Comparison of ENCODE assay signal across 25 cellular contexts in genomic region chr4:60081839-60082238, GRCh38.
"Had no signal": no experiment of that assay in that cellular context is flagged by ENCODE, and none has a peak within 500 bp of the region (broad histone marks: within the 10 kb centered on the region; RNA-seq: fewer than 3 reads in every experiment).

No MANE protein-coding gene starts in this region.

- H3K4me3 ChIP-seq: colonic mucosa, coronary artery, dorsolateral prefrontal cortex, esophagus muscularis mucosa, esophagus squamous epithelium, gastrocnemius medialis, gastroesophageal sphincter, heart left ventricle, heart right ventricle had no signal

- DNase-seq: colonic mucosa; cortex of kidney; dermis blood vessel endothelial cell; dorsolateral prefrontal cortex; effector CD4-positive, alpha-beta T cell; effector CD8-positive, alpha-beta T cell; effector memory CD4-positive, alpha-beta T cell; effector memory CD8-positive, alpha-beta T cell; endodermal cell; erythroblast; esophagus squamous epithelium; foreskin fibroblast; foreskin keratinocyte; foreskin melanocyte; gastrocnemius medialis; glutamatergic neuron; head of caudate nucleus; heart left ventricle; heart right ventricle had no signal

- H3K4me1 ChIP-seq: colonic mucosa, esophagus muscularis mucosa, esophagus squamous epithelium, foreskin keratinocyte, gastrocnemius medialis, gastroesophageal sphincter, heart left ventricle, heart right ventricle had no signal

- H3K27ac ChIP-seq: colonic mucosa, coronary artery, dorsolateral prefrontal cortex, epithelial cell of prostate, esophagus muscularis mucosa, esophagus squamous epithelium, foreskin keratinocyte, gastrocnemius medialis, gastroesophageal sphincter, heart left ventricle, heart right ventricle had no signal

- H3K4me3 Mint-ChIP-seq: dendritic cell treated with granulocyte-macrophage colony-stimulating factor and Interleukin-4, amounts not matched to agents 40 ng/mL and 50 ng/mL, for 4 days; effector memory CD8-positive, alpha-beta T cell; endodermal cell had no signal

- H3K36me3 ChIP-seq: colonic mucosa, esophagus muscularis mucosa, esophagus squamous epithelium, gastrocnemius medialis, gastroesophageal sphincter, heart left ventricle, heart right ventricle had no signal

- ATAC-seq: effector memory CD8-positive, alpha-beta T cell; esophagus mucosa; foreskin keratinocyte; gastrocnemius medialis; gastroesophageal sphincter; heart left ventricle; heart right ventricle had no signal

- H3K27me3 Mint-ChIP-seq: dendritic cell treated with granulocyte-macrophage colony-stimulating factor and Interleukin-4, amounts not matched to agents 40 ng/mL and 50 ng/mL, for 4 days; effector memory CD8-positive, alpha-beta T cell had no signal

- H3K9me3 Mint-ChIP-seq: endodermal cell had no signal

- H3K27me3 ChIP-seq: colonic mucosa, dorsolateral prefrontal cortex, esophagus muscularis mucosa, esophagus squamous epithelium, gastrocnemius medialis, gastroesophageal sphincter, heart left ventricle, heart right ventricle had no signal

- H3K9me3 ChIP-seq: colonic mucosa, esophagus squamous epithelium, gastrocnemius medialis, gastroesophageal sphincter, heart left ventricle had no signal

- H3K27ac Mint-ChIP-seq: dendritic cell treated with granulocyte-macrophage colony-stimulating factor and Interleukin-4, amounts not matched to agents 40 ng/mL and 50 ng/mL, for 4 days; effector memory CD8-positive, alpha-beta T cell; endodermal cell had no signal
